ENCODE assay signal across 17 cellular contexts in genomic region chr5:38622723-38623129, GRCh38.
"Had no signal": no experiment of that assay in that cellular context is flagged by ENCODE, and none has a peak within 500 bp of the region (broad histone marks: within the 10 kb centered on the region; RNA-seq: fewer than 3 reads in every experiment).

No MANE protein-coding gene starts in this region.

- H3K9me3 ChIP-seq: prostate gland had no signal

- H3K4me1 ChIP-seq: breast epithelium, left lung, prostate gland, sigmoid colon had no signal

- ATAC-seq: activated CD8-positive, alpha-beta T cell treated with anti-CD3 and anti-CD28 coated beads for 36 hours; activated T-cell treated with anti-CD3 and anti-CD28 coated beads, Interleukin-2, amount 50 U/mL, for 72 hours; left lung; mucosa of descending colon; naive thymus-derived CD8-positive, alpha-beta T cell; stimulated activated naive CD8-positive, alpha-beta T cell treated with anti-CD3 and anti-CD28 coated beads, Interleukin-15, Interleukin-2, amounts not matched to agents 100 U/mL and 50 U/mL, for 24 hours; T-cell had no signal

- H3K4me3 Mint-ChIP-seq: activated CD8-positive, alpha-beta T cell treated with anti-CD3 and anti-CD28 coated beads for 36 hours; activated naive CD8-positive, alpha-beta T cell treated with anti-CD3 and anti-CD28 coated beads for 36 hours; activated T-cell treated with anti-CD3 and anti-CD28 coated beads, Interleukin-2, amount 50 U/mL, for 72 hours; naive thymus-derived CD8-positive, alpha-beta T cell; T-cell had no signal

- H3K27me3 Mint-ChIP-seq: activated naive CD8-positive, alpha-beta T cell treated with anti-CD3 and anti-CD28 coated beads for 36 hours had no signal

- H3K36me3 Mint-ChIP-seq: activated naive CD8-positive, alpha-beta T cell treated with anti-CD3 and anti-CD28 coated beads for 36 hours; T-cell had no signal

- H3K27ac Mint-ChIP-seq: activated CD8-positive, alpha-beta T cell treated with anti-CD3 and anti-CD28 coated beads for 36 hours; activated naive CD8-positive, alpha-beta T cell treated with anti-CD3 and anti-CD28 coated beads for 36 hours; activated T-cell treated with anti-CD3 and anti-CD28 coated beads, Interleukin-2, amount 50 U/mL, for 72 hours; naive thymus-derived CD8-positive, alpha-beta T cell; T-cell had no signal

- DNase-seq: activated CD8-positive, alpha-beta memory T cell treated with anti-CD3 and anti-CD28 coated beads, Interleukin-2, amount 50 U/mL, for 4 hours; activated CD8-positive, alpha-beta T cell treated with anti-CD3 and anti-CD28 coated beads for 36 hours; activated gamma-delta T cell treated with Interleukin-2 at 50 U/mL for 16 hours; activated naive CD8-positive, alpha-beta T cell treated with anti-CD3 and anti-CD28 coated beads for 36 hours; activated T-cell treated with anti-CD3 and anti-CD28 coated beads, Interleukin-2, amount 50 U/mL, for 72 hours; anterior cingulate cortex; left lung; mucosa of descending colon; naive thymus-derived CD8-positive, alpha-beta T cell; sigmoid colon; stimulated activated CD4-positive, alpha-beta T cell treated with anti-CD3 and anti-CD28 coated beads, Interleukin-12 subunit alpha, Interleukin-12 subunit beta, amount 100 ng/mL, for 4 hours; stimulated activated naive CD8-positive, alpha-beta T cell treated with anti-CD3 and anti-CD28 coated beads, Interleukin-15, Interleukin-2, amounts not matched to agents 100 U/mL and 50 U/mL, for 24 hours; T-cell; T1000 had no signal

- H3K27ac ChIP-seq: breast epithelium, left lung, prostate gland, sigmoid colon, VCaP had no signal

- H3K4me3 ChIP-seq: breast epithelium, left lung, mucosa of descending colon, prostate gland, sigmoid colon had no signal

- H3K4me1 Mint-ChIP-seq: activated naive CD8-positive, alpha-beta T cell treated with anti-CD3 and anti-CD28 coated beads for 36 hours; naive thymus-derived CD8-positive, alpha-beta T cell; T-cell had no signal

- H3K27me3 ChIP-seq: breast epithelium, left lung, sigmoid colon had no signal

- H3K36me3 ChIP-seq: breast epithelium, left lung, prostate gland, sigmoid colon had no signal
